Comparison of ENCODE assay signal across 15 cellular contexts in the genomic region with DNA sequence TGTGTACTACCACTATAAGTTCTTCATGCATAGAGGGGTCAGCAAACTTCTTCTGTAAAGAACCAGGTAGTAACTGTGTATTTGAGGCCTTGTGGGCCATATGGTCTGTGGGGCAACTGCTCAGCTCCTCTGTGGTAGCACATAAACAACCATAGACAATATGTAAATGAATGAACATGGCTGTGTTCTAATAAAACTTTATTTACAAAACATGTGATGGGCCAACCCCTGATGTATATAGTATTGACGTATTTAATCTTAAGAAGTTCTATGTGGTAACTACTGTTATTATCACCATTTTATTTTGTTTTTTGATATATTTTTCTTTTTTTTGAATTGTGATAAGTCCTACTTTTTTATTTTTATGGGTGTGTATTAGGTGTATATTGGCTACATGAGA. TPM values are rescaled to one million over a fixed set of nuclear protein-coding genes. Genes with fewer than 3 reads are reported as not detected.
DNase-seq lines count a peak whose midpoint lies in the region; ATAC-seq, FAIRE-seq and TF ChIP-seq lines count a peak whose summit lies in the region.
"Had no signal": no experiment of that assay in that cellular context is flagged by ENCODE, and none has a peak within 500 bp of the region (broad histone marks: within the 10 kb centered on the region; RNA-seq: fewer than 3 reads in every experiment).

No MANE protein-coding gene starts in this region.

- no peak overlapping the region for H3K4me3 Mint-ChIP-seq in activated naive CD4-positive, alpha-beta T cell treated with anti-CD3 and anti-CD28 coated beads, Interleukin-2, amount 50 U/mL, for 24 hours

- SMC1A ChIA-PET in GM12878 (lab: Charles Lee; ENCODE audit: uncharacterized antibody, unreplicated experiment): interaction anchor here (5.1 kb wide), 1 partner anchor 14 kb away, joined by 29 read pairs; no protein-coding TSS in a partner anchor

- no peak for ATAC-seq in GM12878
- ATAC-seq in body of pancreas: no peak

- H4K20me1 ChIP-seq in OCI-LY7 (ENCODE audit: insufficient read depth, low read length) (no peaks in the 10 kb centered on the region; the same call in 1 of the 2 replicates), GM12878 (ENCODE audit: control insufficient read depth, insufficient read depth) (no peaks in the 10 kb centered on the region)

- H3K9me3 ChIP-seq in OCI-LY7 (ENCODE audit: low read length) (no peaks in the 10 kb centered on the region), GM12878 (replicated peaks; ENCODE audit: control insufficient read depth, insufficient read depth, low read length) (no peaks in the 10 kb centered on the region), body of pancreas (no peaks in the 10 kb centered on the region)
- H3K9me3 ChIP-seq: BE2C, HAP-1 had no signal

- BruUV-seq in OCI-LY7 (replicated peaks; lab: Mats Ljungman, UMichigan) (TSS peak; percentile 45), GM12878 (replicated peaks; lab: Mats Ljungman, UMichigan) (no TSS peak)

- no peak for TF ChIP-seq RAD21 in GM12878 (IDR thresholded peaks at IDR 0.05; ENCODE audit: insufficient read depth, low read depth, low read length)

- TF ChIP-seq CTCF in OCI-LY7 (conservative IDR thresholded peaks at IDR 0.05; ENCODE audit: low read length) (no peak), GM12878 (IDR thresholded peaks at IDR 0.05 in 2 of 3, conservative IDR thresholded peaks at IDR 0.05 in 1 of 3; ENCODE audit: control insufficient read depth in 2 of 3, extremely low read depth in 1 of 3, insufficient read depth in 1 of 3, low read depth in 3 of 3, low read length in 3 of 3) (no peak), body of pancreas (IDR thresholded peaks at IDR 0.05) (no peak), brain microvascular endothelial cell (IDR thresholded peaks at IDR 0.05; ENCODE audit: low read depth, low read length, missing control alignments) (no peak)

- H3K27me3 ChIP-seq in GM12878 (replicated peaks in 1 of 2; ENCODE audit: control insufficient read depth in 2 of 2, insufficient read depth in 2 of 2, low read length in 1 of 2) (no peaks in the 10 kb centered on the region), body of pancreas (no peaks in the 10 kb centered on the region), brain microvascular endothelial cell (replicated peaks) (no peaks in the 10 kb centered on the region)
- H3K27me3 ChIP-seq: BE2C had no signal

- no peak overlapping the region for H3K27ac ChIP-seq in OCI-LY7 (ENCODE audit: low read depth, low read length, poor library complexity, severe bottlenecking)
- no peak overlapping the region for H3K27ac ChIP-seq in GM12878 (ENCODE audit: control insufficient read depth, insufficient read depth)
- no peak overlapping the region for H3K27ac ChIP-seq in body of pancreas
- H3K27ac ChIP-seq in brain microvascular endothelial cell: no peak overlapping the region
- H3K27ac ChIP-seq: C4-2B had no signal

- H3K36me3 ChIP-seq in OCI-LY7 (ENCODE audit: insufficient read depth, low read length) (peaks cover 4% of the 10 kb centered on the region; the same call in 1 of the 2 replicates), GM12878 (ENCODE audit: control insufficient read depth in 2 of 2, insufficient read depth in 2 of 2, low read length in 1 of 2) (peaks cover 0 to 2% of the 10 kb centered on the region in 2 experiments; a peak in 2 of 4 replicates), body of pancreas (replicated peaks in 1 of 2; ENCODE audit: insufficient read depth in 1 of 2, low read depth in 2 of 2) (no peaks in the 10 kb centered on the region), brain microvascular endothelial cell (replicated peaks) (no peaks in the 10 kb centered on the region)
- H3K36me3 ChIP-seq: BE2C, HAP-1 had no signal

- no peak for TF ChIP-seq EP300 in GM12878 (IDR thresholded peaks at IDR 0.05; ENCODE audit: borderline replicate concordance in 1 of 2, control insufficient read depth in 1 of 2, low read depth in 2 of 2, low read length in 2 of 2)

- H3K9ac ChIP-seq in GM12878 (ENCODE audit: control insufficient read depth, insufficient read depth, low read length): no peak overlapping the region

- no peak for DNase-seq in activated naive CD4-positive, alpha-beta T cell treated with Interleukin-2 at 50 U/mL for 16 hours
- DNase-seq in OCI-LY7 (ENCODE audit: low spot score) (no peak), GM12878 (ENCODE audit: low read depth, low spot score) (no peak), body of pancreas (no peak), AG20443 (ENCODE audit: low spot score) (no peak), brain microvascular endothelial cell (no peak)
- DNase-seq: ACHN; BE2C; CD8-positive, alpha-beta memory T cell; DMS53; GF-D8 had no signal

- peaks cover 93% of the 10 kb centered on the region for H3K4me1 Mint-ChIP-seq in activated naive CD4-positive, alpha-beta T cell treated with anti-CD3 and anti-CD28 coated beads, Interleukin-2, amount 50 U/mL, for 24 hours

- 93% methylated on average over 1 of the region's 1 CpG for WGBS in GM12878 (ENCODE audit: insufficient coverage, insufficient replicate concordance, low lambda C conversion rate, missing lambda C conversion rate)
- 88 to 97% methylated on average over 1 of the region's 1 CpG for whole genome bisulfite sequencing in body of pancreas, 2 donors

- H2AFZ ChIP-seq in OCI-LY7 (ENCODE audit: low read length) (no peak overlapping the region), GM12878 (ENCODE audit: control insufficient read depth, low read depth, low read length) (no peak overlapping the region)

- CTCF ChIA-PET in OCI-LY7 (lab: Charles Lee; ENCODE audit: unreplicated experiment): interaction anchor here (1.4 kb wide), 1 partner anchor 13 kb away, joined by 4 read pairs; no protein-coding TSS in a partner anchor
- CTCF ChIA-PET in GM12878 (lab: Yijun Ruan, JAX): interaction anchor here (1.4 to 4.9 kb wide), 2 partner anchors 18 to 128 kb away, joined by 3 to 20 read pairs; no protein-coding TSS in a partner anchor

- H3K4me1 ChIP-seq in OCI-LY7 (ENCODE audit: insufficient read depth, low read length, poor library complexity, severe bottlenecking) (peaks cover 32% of the 10 kb centered on the region), GM12878 (ENCODE audit: control insufficient read depth, insufficient read depth, low read length) (peaks cover 5% of the 10 kb centered on the region; the same call in 1 of the 2 replicates), body of pancreas (peaks cover 83% of the 10 kb centered on the region)
- H3K4me1 ChIP-seq: HAP-1 had no signal

- POLR2A ChIA-PET in OCI-LY7 (lab: Charles Lee): interaction anchor here (1.0 kb wide), 1 partner anchor 15 kb away, joined by 3 read pairs; the partner anchor contains the start of gene TRAF5
- POLR2A ChIA-PET in GM12878 (lab: Charles Lee): no interaction called here

- RAD21 ChIA-PET in GM12878 (lab: Charles Lee; ENCODE audit: unreplicated experiment): no interaction called here

- H3K4me2 ChIP-seq in OCI-LY7 (ENCODE audit: low read length): no peak overlapping the region
- no peak overlapping the region for H3K4me2 ChIP-seq in GM12878 (ENCODE audit: control insufficient read depth, insufficient read depth)

- no peak for FAIRE-seq in GM12878 (lab: Jason Lieb, UNC)
- FAIRE-seq: H1 had no signal

- H3K36me3 Mint-ChIP-seq in activated naive CD4-positive, alpha-beta T cell treated with anti-CD3 and anti-CD28 coated beads, Interleukin-2, amount 50 U/mL, for 24 hours: peaks cover 9% of the 10 kb centered on the region

- H3K4me3 ChIP-seq in OCI-LY7 (ENCODE audit: low read depth, low read length, poor library complexity, severe bottlenecking) (no peak overlapping the region), GM12878 (no peak overlapping the region), body of pancreas (no peak overlapping the region), brain microvascular endothelial cell (ENCODE audit: low read depth, low read length) (no peak overlapping the region)
- H3K4me3 ChIP-seq: HAP-1 had no signal

- in situ Hi-C loops in GM12878 (cut with MboI) (no loop called here), brain microvascular endothelial cell (cut with HindIII; ENCODE audit: low pct_ligation_motif_present, low sequenced_read_pairs) (no loop called here)

- no peaks in the 10 kb centered on the region for H3K9me3 Mint-ChIP-seq in activated naive CD4-positive, alpha-beta T cell treated with anti-CD3 and anti-CD28 coated beads, Interleukin-2, amount 50 U/mL, for 24 hours
- H3K9me3 Mint-ChIP-seq: CD8-positive, alpha-beta memory T cell had no signal

- H3K27ac Mint-ChIP-seq in activated naive CD4-positive, alpha-beta T cell treated with anti-CD3 and anti-CD28 coated beads, Interleukin-2, amount 50 U/mL, for 24 hours: peak overlapping the region; percentile 7

- H3K79me2 ChIP-seq in OCI-LY7 (ENCODE audit: insufficient read depth, low read depth, low read length) (peaks cover 50% of the 10 kb centered on the region), GM12878 (ENCODE audit: control insufficient read depth, insufficient read depth, low read length) (peaks cover 39% of the 10 kb centered on the region)

- H3K27me3 Mint-ChIP-seq in activated naive CD4-positive, alpha-beta T cell treated with anti-CD3 and anti-CD28 coated beads, Interleukin-2, amount 50 U/mL, for 24 hours: no peaks in the 10 kb centered on the region
- H3K27me3 Mint-ChIP-seq: CD8-positive, alpha-beta memory T cell had no signal

- H3K9me2 ChIP-seq in OCI-LY7 (ENCODE audit: insufficient read depth, low read length): no peaks in the 10 kb centered on the region

- intact Hi-C loops in OCI-LY7 (cut with micrococcal nuclease; ENCODE audit: unreplicated experiment): no loop called here
- intact Hi-C loops in GM12878 (cut with micrococcal nuclease; ENCODE audit: unreplicated experiment): no loop called here
- intact Hi-C loops in body of pancreas (cut with DNase I): no loop called here

- TF ChIP-seq POLR2A in GM12878 (IDR thresholded peaks at IDR 0.05; ENCODE audit: low read depth, low read length): no peak
- no peak for TF ChIP-seq POLR2A in body of pancreas (IDR thresholded peaks at IDR 0.05)

RNA-seq across cellular contexts. Expression of gene TRAF5, which starts 15.4 kb away (rescaled TPM):
- total RNA-seq in OCI-LY7 (2014; rRNA removed; shearing (Covaris generic)): 23.0 and 24.2 TPM in 2 replicates
- 54.4 and 61.1 TPM in 2 replicates for total RNA-seq in OCI-LY7 (2022)
- 149 and 152 TPM in 2 replicates for total RNA-seq in GM12878 (2013; cell fraction: nucleolus; rRNA removed)
- 35.3 and 36.1 TPM in 2 replicates for total RNA-seq in GM12878 (2014; rRNA removed)
- total RNA-seq in GM12878 (2014; rRNA removed; fragmentation: Illumina TruSeq; extraction: Trizol): 25.0 and 26.5 TPM in 2 replicates
- 25.7 and 27.6 TPM in 2 replicates for total RNA-seq in GM12878 (2021)
- polyA plus RNA-seq in GM12878 (2011; ENCODE audit: low read depth): 17.0 TPM
- 36.5 and 49.7 TPM in 2 replicates for polyA plus RNA-seq in GM12878 (2011; rRNA removed)
- polyA plus RNA-seq in GM12878 (2011; cell fraction: cytosol; rRNA removed): 23.0 TPM in 2 replicates
- polyA plus RNA-seq in GM12878 (2011; cell fraction: nucleus; rRNA removed): 96.9 and 102 TPM in 2 replicates
- 18.6 and 25.1 TPM in 2 replicates for polyA plus RNA-seq in GM12878 (2012)
- 36.4 and 48.6 TPM in 2 replicates for polyA plus RNA-seq in GM12878 (2014; fragmentation: Illumina TruSeq; extraction: Trizol)
- 10 to 100 TPM; 10.6 to 11.8 TPM for polyA plus RNA-seq in GM12878 (2014; fragmentation: Nextera tagmentation; extraction: Ambion mirVana)
- 30.8 and 34.4 TPM in 2 replicates for polyA plus RNA-seq in GM12878 (2014; rRNA removed)
- polyA plus RNA-seq in GM12878 (2016; fragmentation: Nextera tagmentation; extraction: Ambion mirVana): 10 to 100 TPM; 16.7 to 19.7 TPM
- polyA minus RNA-seq in GM12878 (2011; rRNA and poly(A)+ RNA removed): 24.5 and 25.3 TPM in 2 replicates
- polyA minus RNA-seq in GM12878 (2011; cell fraction: cytosol; rRNA and poly(A)+ RNA removed): 8.7 and 9.8 TPM in 2 replicates
- 45.0 and 64.3 TPM in 2 replicates for polyA minus RNA-seq in GM12878 (2011; cell fraction: nucleus; rRNA and poly(A)+ RNA removed)
- total RNA-seq in body of pancreas: 10 to 100 TPM; 35.6 to 37.6 TPM
